8 cellular contexts compared by ENCODE assay signal in genomic region chr22:39097098-39098020, GRCh38. TPM values are rescaled to one million over a fixed set of nuclear protein-coding genes. Genes with fewer than 3 reads are reported as not detected.
DNase-seq lines count a peak whose midpoint lies in the region; ATAC-seq and TF ChIP-seq lines count a peak whose summit lies in the region.

Gene APOBEC3H (plus strand): TSS chr22:39097244. CDS start chr22:39100279, 3,035 bp downstream.

- no peak for TF ChIP-seq CTCF in vagina (IDR thresholded peaks at IDR 0.05)

- H3K4me3 ChIP-seq in vagina = no peak within 1 kb of the TSS

- CTCF ChIA-PET in activated CD8-positive, alpha-beta T cell treated with anti-CD3 and anti-CD28 coated beads, Interleukin-2, amount 10 ng/mL, durations not matched to agents 7 days and 5 days (lab: Charles Lee) = interaction anchor here (0.7 to 1.5 kb wide), 3 partner anchors 20 to 46 kb away, joined by 3 to 6 read pairs (median 3); no protein-coding TSS in a partner anchor

- no peaks in the 10 kb centered on the region for H3K27me3 ChIP-seq in vagina

- H3K27me3 Mint-ChIP-seq in activated CD8-positive, alpha-beta T cell treated with anti-CD3 and anti-CD28 coated beads, Interleukin-2, amount 10 ng/mL, durations not matched to agents 7 days and 5 days (ENCODE audit: low read depth) = no peaks in the 10 kb centered on the region

- H3K9me3 ChIP-seq in vagina = no peaks in the 10 kb centered on the region

- peak; percentile 71 for ATAC-seq in activated CD8-positive, alpha-beta T cell treated with anti-CD3 and anti-CD28 coated beads, Interleukin-2, amount 10 ng/mL, durations not matched to agents 7 days and 5 days
- no peak for ATAC-seq in HG03097 (IDR thresholded peaks at IDR 0.05; ENCODE audit: low FRiP score, unreplicated experiment)

- peak within 1 kb of the TSS; percentile 90 for H3K4me3 Mint-ChIP-seq in activated CD8-positive, alpha-beta T cell treated with anti-CD3 and anti-CD28 coated beads, Interleukin-2, amount 10 ng/mL, durations not matched to agents 7 days and 5 days

- TF ChIP-seq POLR2A in vagina (IDR thresholded peaks at IDR 0.05) = no peak

- peak within 1 kb of the TSS; percentile 8 for H3K27ac ChIP-seq in vagina

- H3K9me3 Mint-ChIP-seq in activated CD8-positive, alpha-beta T cell treated with anti-CD3 and anti-CD28 coated beads, Interleukin-2, amount 10 ng/mL, durations not matched to agents 7 days and 5 days (ENCODE audit: insufficient read depth) = no peaks in the 10 kb centered on the region

- no peaks in the 10 kb centered on the region for H3K36me3 ChIP-seq in vagina

- H3K27ac Mint-ChIP-seq in activated CD8-positive, alpha-beta T cell treated with anti-CD3 and anti-CD28 coated beads, Interleukin-2, amount 10 ng/mL, durations not matched to agents 7 days and 5 days = peak within 1 kb of the TSS; percentile 95

- peak; percentile 45 for DNase-seq in COLO829 (ENCODE audit: low spot score)
- peak; percentile 46 for DNase-seq in HT1080 (ENCODE audit: low read depth)
- DNase-seq in activated CD8-positive, alpha-beta T cell treated with anti-CD3 and anti-CD28 coated beads, Interleukin-2, amount 10 ng/mL, durations not matched to agents 7 days and 5 days = peak; percentile 70
- peak; percentile 22 for DNase-seq in kidney tubule cell (ENCODE audit: low spot score)
- DNase-seq in vagina (ENCODE audit: extremely low spot score in 2 of 2) = no peak
- no peak for DNase-seq in NCI-H446 (lab: John Stamatoyannopoulos, UW)
- no peak for DNase-seq in NCI-H82 (lab: John Stamatoyannopoulos, UW)

- POLR2A ChIA-PET in activated CD8-positive, alpha-beta T cell treated with anti-CD3 and anti-CD28 coated beads, Interleukin-2, amount 10 ng/mL, durations not matched to agents 7 days and 5 days (lab: Charles Lee) = interaction anchor here (0.7 to 2.4 kb wide), 6 partner anchors 8 to 1288 kb away, joined by 3 to 13 read pairs (median 4); no protein-coding TSS in a partner anchor

- peaks cover 84% of the 10 kb centered on the region for H3K4me1 Mint-ChIP-seq in activated CD8-positive, alpha-beta T cell treated with anti-CD3 and anti-CD28 coated beads, Interleukin-2, amount 10 ng/mL, durations not matched to agents 7 days and 5 days (ENCODE audit: low read depth)

- intact Hi-C loops in vagina (cut with DNase I) = no loop called here

- H3K36me3 Mint-ChIP-seq in activated CD8-positive, alpha-beta T cell treated with anti-CD3 and anti-CD28 coated beads, Interleukin-2, amount 10 ng/mL, durations not matched to agents 7 days and 5 days (ENCODE audit: low read depth) = peaks cover 29% of the 10 kb centered on the region

- peaks cover 12% of the 10 kb centered on the region for H3K4me1 ChIP-seq in vagina

RNA-seq across cellular contexts. Expression of gene APOBEC3H, which starts in this region (rescaled TPM):
- total RNA-seq in HT1080 (2014; rRNA removed; shearing (Covaris generic)) = 0.24 and 0.60 TPM in 2 replicates
- 1.1 and 1.9 TPM in 2 replicates for polyA plus RNA-seq in HT1080 (2015; cell fraction: cytosol; rRNA removed)
- polyA plus RNA-seq in HT1080 (2015; cell fraction: nucleus; rRNA removed) = 1.9 and 2.3 TPM in 2 replicates
- 10 to 100 TPM; 82.8 to 89.7 TPM for total RNA-seq in activated CD8-positive, alpha-beta T cell treated with anti-CD3 and anti-CD28 coated beads, Interleukin-2, amount 10 ng/mL, durations not matched to agents 7 days and 5 days
- not detected for total RNA-seq in vagina

Comparison
In these comparisons a context has a peak if more than half of its experiments do, and no peak if none do; other contexts are left out.
1. RNA of gene APOBEC3H (total RNA-seq): 82.8 to 89.7 TPM in activated CD8-positive, alpha-beta T cell treated with anti-CD3 and anti-CD28 coated beads, Interleukin-2, amount 10 ng/mL, durations not matched to agents 7 days and 5 days; 0.24 to 0.60 TPM in HT1080 and not detected in vagina (single experiment); every median in the first group is over 10 times any median in the second.
2. DNase-seq: peak in COLO829 (single experiment), HT1080 (single experiment), activated CD8-positive, alpha-beta T cell treated with anti-CD3 and anti-CD28 coated beads, Interleukin-2, amount 10 ng/mL, durations not matched to agents 7 days and 5 days (single experiment) and kidney tubule cell (single experiment); none in vagina (0 of 2), NCI-H446 (0 of 2) and NCI-H82 (single experiment).